Comparison of ENCODE assay signal across 1 cellular context in the genomic region with DNA sequence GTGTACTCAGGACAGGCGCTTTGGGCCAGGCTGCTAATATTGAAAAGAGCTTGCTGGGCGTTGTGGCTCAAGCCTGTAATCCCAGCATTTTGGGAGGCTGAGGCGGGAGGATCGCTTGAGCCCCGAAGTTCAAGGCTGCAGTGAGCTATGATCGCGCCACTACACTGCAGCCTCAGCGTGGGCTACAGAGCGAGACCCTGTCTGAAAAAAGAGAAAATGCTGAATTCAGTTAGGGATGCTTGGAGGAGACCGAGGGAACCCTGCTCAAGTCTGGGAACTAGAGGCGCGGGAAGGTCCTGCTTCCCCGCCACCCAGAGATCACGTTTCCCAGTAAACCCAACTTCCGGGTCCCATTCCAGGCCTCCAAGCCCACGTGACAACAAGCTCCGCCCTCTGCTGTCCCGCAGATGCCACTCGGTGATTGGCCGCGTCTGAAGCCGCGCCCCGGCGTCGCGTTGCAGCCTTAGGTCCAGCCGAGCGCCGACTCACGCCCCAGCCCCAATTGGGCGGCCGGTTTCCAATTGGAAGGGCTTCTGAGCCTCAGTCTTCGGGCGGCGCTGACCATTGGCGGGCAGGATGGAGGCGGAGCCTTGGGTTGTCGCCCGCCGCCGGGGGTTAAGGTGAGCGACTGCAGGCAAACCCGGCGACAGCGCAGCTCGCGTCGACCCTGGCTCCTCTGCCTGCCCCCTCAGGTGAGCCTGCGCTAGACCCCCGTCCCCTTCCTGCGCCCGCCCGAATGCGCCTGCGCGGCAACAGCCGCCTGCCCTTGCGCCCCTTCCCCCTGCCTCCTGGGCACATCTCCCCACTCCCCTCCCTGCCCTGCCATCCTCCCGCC.
TF ChIP-seq lines count a peak whose summit lies in the region.

A gene with protein sequence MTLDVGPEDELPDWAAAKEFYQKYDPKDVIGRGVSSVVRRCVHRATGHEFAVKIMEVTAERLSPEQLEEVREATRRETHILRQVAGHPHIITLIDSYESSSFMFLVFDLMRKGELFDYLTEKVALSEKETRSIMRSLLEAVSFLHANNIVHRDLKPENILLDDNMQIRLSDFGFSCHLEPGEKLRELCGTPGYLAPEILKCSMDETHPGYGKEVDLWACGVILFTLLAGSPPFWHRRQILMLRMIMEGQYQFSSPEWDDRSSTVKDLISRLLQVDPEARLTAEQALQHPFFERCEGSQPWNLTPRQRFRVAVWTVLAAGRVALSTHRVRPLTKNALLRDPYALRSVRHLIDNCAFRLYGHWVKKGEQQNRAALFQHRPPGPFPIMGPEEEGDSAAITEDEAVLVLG (plus strand): TSS at position 627 of the 835 bp plus-strand sequence. CDS start 396 bp downstream, outside the sequence.

TF ChIP-seq in HepG2, 621 proteins besides CTCF, POLR2A, EP300 and RAD21 (continued from another document and continues in another):
- peak; percentile 17 for TF ChIP-seq GATAD2A (CRISPR knock-in tag; IDR thresholded peaks at IDR 0.05)
- TF ChIP-seq RARG (CRISPR knock-in tag; IDR thresholded peaks at IDR 0.05; ENCODE audit: low read depth): no peak
- no peak for TF ChIP-seq PAF1 (CRISPR knock-in tag; IDR thresholded peaks at IDR 0.05)
- no peak; the same call in 1 of the 2 replicates for TF ChIP-seq AKAP8 (CRISPR knock-in tag; IDR thresholded peaks at IDR 0.05)
- TF ChIP-seq TGIF2 (CRISPR knock-in tag; IDR thresholded peaks at IDR 0.05): no peak; the same call in 1 of the 2 replicates
- TF ChIP-seq SP5 (CRISPR knock-in tag; IDR thresholded peaks at IDR 0.05; ENCODE audit: borderline replicate concordance, low read depth): peak; percentile 28; the same call in 1 of the 2 replicates
- no peak for TF ChIP-seq JUND (CRISPR knock-in tag; IDR thresholded peaks at IDR 0.05)
- TF ChIP-seq ZNF773 (CRISPR knock-in tag; IDR thresholded peaks at IDR 0.05; ENCODE audit: borderline replicate concordance): no peak
- 0 out of 2 replicates have a peak, but pooled peaks have one; percentile 27 for TF ChIP-seq ETV6 (CRISPR knock-in tag; conservative IDR thresholded peaks at IDR 0.05)
- peak; percentile 40; the same call in 1 of the 2 replicates for TF ChIP-seq RCOR2 (CRISPR knock-in tag; IDR thresholded peaks at IDR 0.05)
- TF ChIP-seq ZNF547 (CRISPR knock-in tag; IDR thresholded peaks at IDR 0.05): no peak
- TF ChIP-seq PHF8 (CRISPR knock-in tag; IDR thresholded peaks at IDR 0.05): peak; percentile 54
- peak; percentile 98 for TF ChIP-seq KDM2A (CRISPR knock-in tag; IDR thresholded peaks at IDR 0.05; ENCODE audit: borderline replicate concordance, low read depth)
- peak; percentile 94 for TF ChIP-seq NFYB (CRISPR knock-in tag; IDR thresholded peaks at IDR 0.05)
- peak; percentile 95 for TF ChIP-seq NRL (CRISPR knock-in tag; IDR thresholded peaks at IDR 0.05; ENCODE audit: borderline replicate concordance)
- peak; percentile 90 for TF ChIP-seq HOXD1 (CRISPR knock-in tag; IDR thresholded peaks at IDR 0.05)
- TF ChIP-seq CENPX (CRISPR knock-in tag; IDR thresholded peaks at IDR 0.05): no peak
- TF ChIP-seq HNRNPK (IDR thresholded peaks at IDR 0.05; ENCODE audit: low read depth, low read length, poor library complexity, severe bottlenecking): peak; percentile 97
- TF ChIP-seq DR1 (CRISPR knock-in tag; IDR thresholded peaks at IDR 0.05): peak; percentile 87
- TF ChIP-seq ZFX (CRISPR knock-in tag; IDR thresholded peaks at IDR 0.05; ENCODE audit: low read depth): peak; percentile 51
- TF ChIP-seq, protein P1, sequence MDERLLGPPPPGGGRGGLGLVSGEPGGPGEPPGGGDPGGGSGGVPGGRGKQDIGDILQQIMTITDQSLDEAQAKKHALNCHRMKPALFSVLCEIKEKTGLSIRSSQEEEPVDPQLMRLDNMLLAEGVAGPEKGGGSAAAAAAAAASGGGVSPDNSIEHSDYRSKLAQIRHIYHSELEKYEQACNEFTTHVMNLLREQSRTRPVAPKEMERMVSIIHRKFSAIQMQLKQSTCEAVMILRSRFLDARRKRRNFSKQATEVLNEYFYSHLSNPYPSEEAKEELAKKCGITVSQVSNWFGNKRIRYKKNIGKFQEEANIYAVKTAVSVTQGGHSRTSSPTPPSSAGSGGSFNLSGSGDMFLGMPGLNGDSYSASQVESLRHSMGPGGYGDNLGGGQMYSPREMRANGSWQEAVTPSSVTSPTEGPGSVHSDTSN (CRISPR knock-in tag; IDR thresholded peaks at IDR 0.05): peak; percentile 31; the same call in 1 of the 2 replicates
- peak; percentile 29; the same call in 1 of the 2 replicates for TF ChIP-seq RXRB (CRISPR knock-in tag; IDR thresholded peaks at IDR 0.05; ENCODE audit: borderline replicate concordance)
- no peak for TF ChIP-seq TCF12 (IDR thresholded peaks at IDR 0.05)
- no peak for TF ChIP-seq TCF12 (CRISPR knock-in tag; IDR thresholded peaks at IDR 0.05)
- TF ChIP-seq IKZF1 (IDR thresholded peaks at IDR 0.05): no peak
- TF ChIP-seq FOXC1 (CRISPR knock-in tag; IDR thresholded peaks at IDR 0.05; ENCODE audit: borderline replicate concordance): peak; percentile 88; the same call in 1 of the 2 replicates
- TF ChIP-seq, protein P2, sequence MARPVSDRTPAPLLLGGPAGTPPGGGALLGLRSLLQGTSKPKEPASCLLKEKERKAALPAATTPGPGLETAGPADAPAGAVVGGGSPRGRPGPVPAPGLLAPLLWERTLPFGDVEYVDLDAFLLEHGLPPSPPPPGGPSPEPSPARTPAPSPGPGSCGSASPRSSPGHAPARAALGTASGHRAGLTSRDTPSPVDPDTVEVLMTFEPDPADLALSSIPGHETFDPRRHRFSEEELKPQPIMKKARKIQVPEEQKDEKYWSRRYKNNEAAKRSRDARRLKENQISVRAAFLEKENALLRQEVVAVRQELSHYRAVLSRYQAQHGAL (CRISPR knock-in tag; IDR thresholded peaks at IDR 0.05; ENCODE audit: not compliant biosample characterization): no peak
- TF ChIP-seq ZNF749 (CRISPR knock-in tag; IDR thresholded peaks at IDR 0.05; ENCODE audit: borderline replicate concordance): no peak; the same call in 1 of the 2 replicates
- TF ChIP-seq PHF20 (CRISPR knock-in tag; IDR thresholded peaks at IDR 0.05): peak; percentile 91
- TF ChIP-seq ELF4 (CRISPR knock-in tag; IDR thresholded peaks at IDR 0.05; ENCODE audit: borderline replicate concordance): peak; percentile 99
- peak; percentile 45; the same call in 1 of the 2 replicates for TF ChIP-seq IRF2 (CRISPR knock-in tag; IDR thresholded peaks at IDR 0.05)
- TF ChIP-seq SMAD1 (CRISPR knock-in tag; IDR thresholded peaks at IDR 0.05; ENCODE audit: borderline replicate concordance, low read depth): peak; percentile 36; the same call in 1 of the 2 replicates
- peak; percentile 38; the same call in 1 of the 2 replicates for TF ChIP-seq ZNF788 (CRISPR knock-in tag; IDR thresholded peaks at IDR 0.05; ENCODE audit: borderline replicate concordance)
- TF ChIP-seq PLRG1 (conservative IDR thresholded peaks at IDR 0.05): no peak
- TF ChIP-seq, protein P3, sequence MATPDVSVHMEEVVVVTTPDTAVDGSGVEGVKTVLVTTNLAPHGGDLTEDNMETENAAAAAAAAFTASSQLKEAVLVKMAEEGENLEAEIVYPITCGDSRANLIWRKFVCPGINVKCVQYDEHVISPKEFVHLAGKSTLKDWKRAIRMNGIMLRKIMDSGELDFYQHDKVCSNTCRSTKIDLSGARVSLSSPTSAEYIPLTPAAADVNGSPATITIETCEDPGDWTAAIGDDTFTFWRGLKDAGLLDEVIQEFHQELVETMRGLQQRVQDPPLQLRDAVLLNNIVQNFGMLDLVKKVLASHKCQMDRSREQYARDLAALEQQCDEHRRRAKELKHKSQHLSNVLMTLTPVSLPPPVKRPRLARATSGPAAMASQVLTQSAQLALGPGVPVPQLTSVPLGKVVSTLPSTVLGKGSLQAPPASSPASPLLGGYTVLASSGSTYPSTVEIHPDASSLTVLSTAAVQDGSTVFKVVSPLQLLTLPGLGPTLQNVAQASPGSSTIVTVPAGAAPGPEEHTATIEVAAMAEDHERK (CRISPR knock-in tag; IDR thresholded peaks at IDR 0.05; ENCODE audit: low read depth): peak; percentile 57; the same call in 1 of the 2 replicates
- 0 out of 2 replicates have a peak, but pooled peaks have one; percentile 80 for TF ChIP-seq ZNF564 (CRISPR knock-in tag; IDR thresholded peaks at IDR 0.05)
- peak; percentile 50; the same call in 1 of the 2 replicates for TF ChIP-seq TOPORS (CRISPR knock-in tag; IDR thresholded peaks at IDR 0.05)
- peak; percentile 80; the same call in 1 of the 2 replicates for TF ChIP-seq TFE3 (CRISPR knock-in tag; IDR thresholded peaks at IDR 0.05)
- TF ChIP-seq YEATS2 (CRISPR knock-in tag; IDR thresholded peaks at IDR 0.05; ENCODE audit: borderline replicate concordance): peak; percentile 83
- TF ChIP-seq, protein P4, sequence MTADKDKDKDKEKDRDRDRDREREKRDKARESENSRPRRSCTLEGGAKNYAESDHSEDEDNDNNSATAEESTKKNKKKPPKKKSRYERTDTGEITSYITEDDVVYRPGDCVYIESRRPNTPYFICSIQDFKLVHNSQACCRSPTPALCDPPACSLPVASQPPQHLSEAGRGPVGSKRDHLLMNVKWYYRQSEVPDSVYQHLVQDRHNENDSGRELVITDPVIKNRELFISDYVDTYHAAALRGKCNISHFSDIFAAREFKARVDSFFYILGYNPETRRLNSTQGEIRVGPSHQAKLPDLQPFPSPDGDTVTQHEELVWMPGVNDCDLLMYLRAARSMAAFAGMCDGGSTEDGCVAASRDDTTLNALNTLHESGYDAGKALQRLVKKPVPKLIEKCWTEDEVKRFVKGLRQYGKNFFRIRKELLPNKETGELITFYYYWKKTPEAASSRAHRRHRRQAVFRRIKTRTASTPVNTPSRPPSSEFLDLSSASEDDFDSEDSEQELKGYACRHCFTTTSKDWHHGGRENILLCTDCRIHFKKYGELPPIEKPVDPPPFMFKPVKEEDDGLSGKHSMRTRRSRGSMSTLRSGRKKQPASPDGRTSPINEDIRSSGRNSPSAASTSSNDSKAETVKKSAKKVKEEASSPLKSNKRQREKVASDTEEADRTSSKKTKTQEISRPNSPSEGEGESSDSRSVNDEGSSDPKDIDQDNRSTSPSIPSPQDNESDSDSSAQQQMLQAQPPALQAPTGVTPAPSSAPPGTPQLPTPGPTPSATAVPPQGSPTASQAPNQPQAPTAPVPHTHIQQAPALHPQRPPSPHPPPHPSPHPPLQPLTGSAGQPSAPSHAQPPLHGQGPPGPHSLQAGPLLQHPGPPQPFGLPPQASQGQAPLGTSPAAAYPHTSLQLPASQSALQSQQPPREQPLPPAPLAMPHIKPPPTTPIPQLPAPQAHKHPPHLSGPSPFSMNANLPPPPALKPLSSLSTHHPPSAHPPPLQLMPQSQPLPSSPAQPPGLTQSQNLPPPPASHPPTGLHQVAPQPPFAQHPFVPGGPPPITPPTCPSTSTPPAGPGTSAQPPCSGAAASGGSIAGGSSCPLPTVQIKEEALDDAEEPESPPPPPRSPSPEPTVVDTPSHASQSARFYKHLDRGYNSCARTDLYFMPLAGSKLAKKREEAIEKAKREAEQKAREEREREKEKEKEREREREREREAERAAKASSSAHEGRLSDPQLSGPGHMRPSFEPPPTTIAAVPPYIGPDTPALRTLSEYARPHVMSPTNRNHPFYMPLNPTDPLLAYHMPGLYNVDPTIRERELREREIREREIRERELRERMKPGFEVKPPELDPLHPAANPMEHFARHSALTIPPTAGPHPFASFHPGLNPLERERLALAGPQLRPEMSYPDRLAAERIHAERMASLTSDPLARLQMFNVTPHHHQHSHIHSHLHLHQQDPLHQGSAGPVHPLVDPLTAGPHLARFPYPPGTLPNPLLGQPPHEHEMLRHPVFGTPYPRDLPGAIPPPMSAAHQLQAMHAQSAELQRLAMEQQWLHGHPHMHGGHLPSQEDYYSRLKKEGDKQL (CRISPR knock-in tag; IDR thresholded peaks at IDR 0.05; ENCODE audit: low read depth): no peak
- TF ChIP-seq, protein P5, sequence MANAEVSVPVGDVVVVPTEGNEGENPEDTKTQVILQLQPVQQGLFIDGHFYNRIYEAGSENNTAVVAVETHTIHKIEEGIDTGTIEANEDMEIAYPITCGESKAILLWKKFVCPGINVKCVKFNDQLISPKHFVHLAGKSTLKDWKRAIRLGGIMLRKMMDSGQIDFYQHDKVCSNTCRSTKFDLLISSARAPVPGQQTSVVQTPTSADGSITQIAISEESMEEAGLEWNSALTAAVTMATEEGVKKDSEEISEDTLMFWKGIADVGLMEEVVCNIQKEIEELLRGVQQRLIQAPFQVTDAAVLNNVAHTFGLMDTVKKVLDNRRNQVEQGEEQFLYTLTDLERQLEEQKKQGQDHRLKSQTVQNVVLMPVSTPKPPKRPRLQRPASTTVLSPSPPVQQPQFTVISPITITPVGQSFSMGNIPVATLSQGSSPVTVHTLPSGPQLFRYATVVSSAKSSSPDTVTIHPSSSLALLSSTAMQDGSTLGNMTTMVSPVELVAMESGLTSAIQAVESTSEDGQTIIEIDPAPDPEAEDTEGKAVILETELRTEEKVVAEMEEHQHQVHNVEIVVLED (CRISPR knock-in tag; IDR thresholded peaks at IDR 0.05; ENCODE audit: borderline replicate concordance): peak; percentile 92
- peak; percentile 58; the same call in 1 of the 2 replicates for TF ChIP-seq ZNF274 (CRISPR knock-in tag; IDR thresholded peaks at IDR 0.05)
- peak; percentile 14; the same call in 1 of the 2 replicates for TF ChIP-seq NR2F2 (IDR thresholded peaks at IDR 0.05; ENCODE audit: borderline replicate concordance, low read depth)
- no peak for TF ChIP-seq RORA (CRISPR knock-in tag; IDR thresholded peaks at IDR 0.05)
- peak; percentile 41; the same call in 1 of the 2 replicates for TF ChIP-seq FOXK2 (IDR thresholded peaks at IDR 0.05)
- no peak for TF ChIP-seq ZNF282 (IDR thresholded peaks at IDR 0.05; ENCODE audit: partially characterized antibody)
- TF ChIP-seq ZFP90 (CRISPR knock-in tag; IDR thresholded peaks at IDR 0.05; ENCODE audit: borderline replicate concordance): 0 out of 2 replicates have a peak, but pooled peaks have one; percentile 62
- no peak for TF ChIP-seq ADNP (CRISPR knock-in tag; IDR thresholded peaks at IDR 0.05)
- TF ChIP-seq MYC (CRISPR knock-in tag; IDR thresholded peaks at IDR 0.05; ENCODE audit: borderline replicate concordance): peak; percentile 91
- TF ChIP-seq ZNF766 (CRISPR knock-in tag; IDR thresholded peaks at IDR 0.05; ENCODE audit: borderline replicate concordance): peak; percentile 73; the same call in 1 of the 2 replicates
- TF ChIP-seq ZNF569 (CRISPR knock-in tag; IDR thresholded peaks at IDR 0.05; ENCODE audit: borderline replicate concordance): no peak
- peak; percentile 41; the same call in 1 of the 2 replicates for TF ChIP-seq ONECUT2 (CRISPR knock-in tag; IDR thresholded peaks at IDR 0.05)
- peak; percentile 90 for TF ChIP-seq ERF (CRISPR knock-in tag; IDR thresholded peaks at IDR 0.05)
- TF ChIP-seq SRSF1 (optimal IDR thresholded peaks at IDR 0.05; ENCODE audit: low read depth, low read length): peak; percentile 36
